11 cellular contexts compared by ENCODE assay signal in genomic region chrX:46967547-46967946, GRCh38. TPM values are rescaled to one million over a fixed set of nuclear protein-coding genes. Genes with fewer than 3 reads are reported as not detected.
A peak's percentile ranks its signal among the peaks of the same experiment; 100 is the strongest.
DNase-seq lines count a peak whose midpoint lies in the region; ATAC-seq, FAIRE-seq and TF ChIP-seq lines count a peak whose summit lies in the region.
"Had no signal": no experiment of that assay in that cellular context is flagged by ENCODE, and none has a peak within 500 bp of the region (broad histone marks: within the 10 kb centered on the region; RNA-seq: fewer than 3 reads in every experiment).

No MANE protein-coding gene starts in this region.

- H3K79me2 ChIP-seq in GM12878 (ENCODE audit: control insufficient read depth, insufficient read depth, low read length): no peaks in the 10 kb centered on the region; the same call in 1 of the 2 replicates

- H2AFZ ChIP-seq in GM12878 (ENCODE audit: control insufficient read depth, low read depth, low read length): no peak overlapping the region

- WGBS in GM12878 (ENCODE audit: insufficient coverage, insufficient replicate concordance, low lambda C conversion rate, missing lambda C conversion rate): 0% methylated on average over 4 of the region's 4 CpGs

- H3K9me3 ChIP-seq in GM12878 (replicated peaks; ENCODE audit: control insufficient read depth, insufficient read depth, low read length): no peaks in the 10 kb centered on the region; the same call in 2 of the 3 replicates
- H3K9me3 ChIP-seq in CD4-positive, alpha-beta T cell (ENCODE audit: control insufficient read depth, low read length): no peaks in the 10 kb centered on the region
- H3K9me3 ChIP-seq: SJSA1 had no signal

- SMC1A ChIA-PET in GM12878 (lab: Charles Lee; ENCODE audit: uncharacterized antibody, unreplicated experiment): interaction anchor here (1.4 to 1.8 kb wide), 2 partner anchors 10 to 22 kb away, joined by 3 to 5 read pairs; no protein-coding TSS in a partner anchor

- H3K4me1 ChIP-seq in GM12878 (ENCODE audit: control insufficient read depth, insufficient read depth, low read length): peaks cover 17% of the 10 kb centered on the region

- in situ Hi-C loops in GM12878 (cut with MboI): no loop called here

- TF ChIP-seq CTCF in GM12878 (IDR thresholded peaks at IDR 0.05 in 2 of 3, conservative IDR thresholded peaks at IDR 0.05 in 1 of 3; ENCODE audit: control insufficient read depth in 2 of 3, extremely low read depth in 1 of 3, insufficient read depth in 1 of 3, low read depth in 3 of 3, low read length in 3 of 3): no peak
- TF ChIP-seq CTCF in CD4-positive, alpha-beta T cell (IDR thresholded peaks at IDR 0.05): no peak

- POLR2A ChIA-PET in GM12878 (lab: Charles Lee): no interaction called here
- POLR2A ChIA-PET in CD4-positive, alpha-beta T cell (lab: Charles Lee): no interaction called here

- H4K20me1 ChIP-seq in GM12878 (ENCODE audit: control insufficient read depth, insufficient read depth): no peaks in the 10 kb centered on the region

- RAD21 ChIA-PET in GM12878 (lab: Charles Lee; ENCODE audit: unreplicated experiment): no interaction called here

- H3K27me3 ChIP-seq in GM12878 (replicated peaks in 1 of 2; ENCODE audit: control insufficient read depth in 2 of 2, insufficient read depth in 2 of 2, low read length in 1 of 2): peaks cover 0 to 5% of the 10 kb centered on the region in 2 experiments; a peak in 1 of 4 replicates
- no peaks in the 10 kb centered on the region for H3K27me3 ChIP-seq in CD4-positive, alpha-beta T cell (ENCODE audit: control insufficient read depth, insufficient read depth, low read length)
- H3K27me3 ChIP-seq: SJSA1 had no signal

- TF ChIP-seq RAD21 in GM12878 (IDR thresholded peaks at IDR 0.05; ENCODE audit: insufficient read depth, low read depth, low read length): no peak

- TF ChIP-seq EP300 in GM12878 (IDR thresholded peaks at IDR 0.05; ENCODE audit: borderline replicate concordance in 1 of 2, control insufficient read depth in 1 of 2, low read depth in 2 of 2, low read length in 2 of 2): peak; percentile 29 to 77; a peak in 3 of 4 replicates

- no peaks in the 10 kb centered on the region for H3K4me1 Mint-ChIP-seq in CD4-positive, alpha-beta T cell (ENCODE audit: low read depth)

- DNase-seq in GM19239 (ENCODE audit: insufficient read length, low spot score) (no peak), GM12878 (ENCODE audit: low read depth, low spot score) (peak; percentile 56), NCI-H446 treated with DMSO at 0.1 percent for 48 hours (lab: John Stamatoyannopoulos, UW) (no peak), NCI-H1417 (lab: John Stamatoyannopoulos, UW) (no peak)
- DNase-seq in CD4-positive, alpha-beta T cell: no peak
- DNase-seq: activated CD8-positive, alpha-beta memory T cell treated with anti-CD3 and anti-CD28 coated beads, Interleukin-2, amount 50 U/mL, for 4 hours; foreskin fibroblast; NCI-H345 had no signal

- 0 out of 2 replicates have a peak overlapping the region, but pooled peaks have one; percentile 31 for H3K27ac ChIP-seq in GM12878 (ENCODE audit: control insufficient read depth, insufficient read depth)
- no peak overlapping the region for H3K27ac ChIP-seq in CD4-positive, alpha-beta T cell (ENCODE audit: low read depth, low read length)
- H3K27ac ChIP-seq: SJSA1 had no signal

- H3K9ac ChIP-seq in GM12878 (ENCODE audit: control insufficient read depth, insufficient read depth, low read length): no peak overlapping the region

- CTCF ChIA-PET in GM12878 (lab: Yijun Ruan, JAX): interaction anchor here (2.0 to 2.5 kb wide), 2 partner anchors 10 to 63 kb away, joined by 6 to 16 read pairs; no protein-coding TSS in a partner anchor
- CTCF ChIA-PET in CD4-positive, alpha-beta T cell (lab: Charles Lee): no interaction called here

- H3K4me3 ChIP-seq in GM12878: no peak overlapping the region
- H3K4me3 ChIP-seq: SJSA1 had no signal

- no peak overlapping the region for H3K27ac Mint-ChIP-seq in CD4-positive, alpha-beta T cell

- no peak for TF ChIP-seq POLR2A in GM12878 (IDR thresholded peaks at IDR 0.05; ENCODE audit: low read depth, low read length)

- no peak overlapping the region for H3K4me3 Mint-ChIP-seq in CD4-positive, alpha-beta T cell

- H3K27me3 Mint-ChIP-seq in CD4-positive, alpha-beta T cell: no peaks in the 10 kb centered on the region

- H3K9me3 Mint-ChIP-seq in CD4-positive, alpha-beta T cell: no peaks in the 10 kb centered on the region

- FAIRE-seq in GM19239 (lab: Jason Lieb, UNC): peak; percentile 93
- FAIRE-seq in GM12878 (lab: Jason Lieb, UNC): peak; percentile 62

- intact Hi-C loops in GM12878 (cut with micrococcal nuclease; ENCODE audit: unreplicated experiment): loop anchor here (1.0 to 10.0 kb wide), 2 partner anchors 14 to 413 kb away; no protein-coding TSS in a partner anchor
- intact Hi-C loops in CD4-positive, alpha-beta T cell (cut with DNase I, micrococcal nuclease): no loop called here

- H3K36me3 Mint-ChIP-seq in CD4-positive, alpha-beta T cell (ENCODE audit: low read depth): no peaks in the 10 kb centered on the region

- H3K4me2 ChIP-seq in GM12878 (ENCODE audit: control insufficient read depth, insufficient read depth): peak overlapping the region; percentile 26; the same call in 1 of the 2 replicates

- ATAC-seq in GM18502 (IDR thresholded peaks at IDR 0.05; ENCODE audit: poor library complexity, unreplicated experiment) (peak; percentile 81), HG03095 (IDR thresholded peaks at IDR 0.05; ENCODE audit: unreplicated experiment) (peak; percentile 56), GM12878 (peak; percentile 77)
- no peak for ATAC-seq in CD4-positive, alpha-beta T cell (ENCODE audit: poor library complexity)

- no peaks in the 10 kb centered on the region for H3K36me3 ChIP-seq in GM12878 (ENCODE audit: control insufficient read depth in 2 of 2, insufficient read depth in 2 of 2, low read length in 1 of 2)
- H3K36me3 ChIP-seq: SJSA1 had no signal

- BruUV-seq in GM12878 (replicated peaks; lab: Mats Ljungman, UMichigan): no TSS peak

TF ChIP-seq in GM12878, 131 proteins besides CTCF, POLR2A, EP300 and RAD21 (continues in another document):
- TF ChIP-seq STAT1 (conservative IDR thresholded peaks at IDR 0.05): no peak
- no peak for TF ChIP-seq FOXK2 (IDR thresholded peaks at IDR 0.05)
- TF ChIP-seq MEF2B (IDR thresholded peaks at IDR 0.05; ENCODE audit: partially characterized antibody, poor library complexity, severe bottlenecking): peak; percentile 99
- TF ChIP-seq SMAD1 (IDR thresholded peaks at IDR 0.05; ENCODE audit: low read depth, partially characterized antibody): no peak
- peak; percentile 68; the same call in 1 of the 2 replicates for TF ChIP-seq JUND (IDR thresholded peaks at IDR 0.05; ENCODE audit: low read depth, low read length)
- peak; percentile 60; the same call in 1 of the 2 replicates for TF ChIP-seq CREM (IDR thresholded peaks at IDR 0.05; ENCODE audit: low read depth)
- TF ChIP-seq ATF7 (IDR thresholded peaks at IDR 0.05; ENCODE audit: low read depth): no peak

RNA-seq across cellular contexts. Expression of gene JADE3, which starts 55.3 kb away (rescaled TPM):
- total RNA-seq in GM12878 (2013; cell fraction: nucleolus; rRNA removed): 8.0 and 9.6 TPM in 2 replicates
- total RNA-seq in GM12878 (2014; rRNA removed): 0.51 and 0.54 TPM in 2 replicates
- 0.51 and 0.63 TPM in 2 replicates for total RNA-seq in GM12878 (2014; rRNA removed; fragmentation: Illumina TruSeq; extraction: Trizol)
- 0.80 and 0.88 TPM in 2 replicates for total RNA-seq in GM12878 (2021)
- polyA plus RNA-seq in GM12878 (2011; ENCODE audit: low read depth): 1.4 TPM
- 12.9 and 13.0 TPM in 2 replicates for polyA plus RNA-seq in GM12878 (2011; rRNA removed)
- polyA plus RNA-seq in GM12878 (2011; cell fraction: cytosol; rRNA removed): 5.9 TPM in 2 replicates
- 8.1 and 9.8 TPM in 2 replicates for polyA plus RNA-seq in GM12878 (2011; cell fraction: nucleus; rRNA removed)
- 2.4 and 3.5 TPM in 2 replicates for polyA plus RNA-seq in GM12878 (2012)
- 0.75 and 0.82 TPM in 2 replicates for polyA plus RNA-seq in GM12878 (2014; fragmentation: Illumina TruSeq; extraction: Trizol)
- polyA plus RNA-seq in GM12878 (2014; fragmentation: Nextera tagmentation; extraction: Ambion mirVana): under 1 TPM; 0.06 to 0.13 TPM
- polyA plus RNA-seq in GM12878 (2014; rRNA removed): 0.32 and 0.39 TPM in 2 replicates
- under 1 TPM; 0.67 to 0.78 TPM for polyA plus RNA-seq in GM12878 (2016; fragmentation: Nextera tagmentation; extraction: Ambion mirVana)
- 9.3 and 12.7 TPM in 2 replicates for polyA minus RNA-seq in GM12878 (2011; rRNA and poly(A)+ RNA removed)
- 3.9 and 4.8 TPM in 2 replicates for polyA minus RNA-seq in GM12878 (2011; cell fraction: cytosol; rRNA and poly(A)+ RNA removed)
- polyA minus RNA-seq in GM12878 (2011; cell fraction: nucleus; rRNA and poly(A)+ RNA removed): 3.1 and 4.9 TPM in 2 replicates
- total RNA-seq in CD4-positive, alpha-beta T cell: under 1 TPM; 0.05 to 0.20 TPM
